Comparison of ENCODE assay signal across 8 cellular contexts in genomic region chr19:39411832-39412099, GRCh38. TPM values are rescaled to one million over a fixed set of nuclear protein-coding genes. Genes with fewer than 3 reads are reported as not detected.
A peak's percentile ranks its signal among the peaks of the same experiment; 100 is the strongest.
DNase-seq lines count a peak whose midpoint lies in the region; ATAC-seq and TF ChIP-seq lines count a peak whose summit lies in the region.

No MANE protein-coding gene starts in this region.

- H3K4me3 ChIP-seq in thymus (ENCODE audit: low read length), result peak overlapping the region; percentile 99

- peak overlapping the region; percentile 91 for H3K27ac Mint-ChIP-seq in HFFc6
- H3K27ac Mint-ChIP-seq in activated naive CD4-positive, alpha-beta T cell treated with anti-CD3 and anti-CD28 coated beads, Interleukin-2, amount 10 ng/mL, durations not matched to agents 7 days and 5 days, result peak overlapping the region; percentile 92

- no peaks in the 10 kb centered on the region for H3K27me3 ChIP-seq in thymus (ENCODE audit: control insufficient read depth, insufficient read depth)

- peaks cover 35% of the 10 kb centered on the region for H3K36me3 ChIP-seq in thymus (ENCODE audit: control insufficient read depth, insufficient read depth)

- peak overlapping the region; percentile 99 for H3K27ac ChIP-seq in thymus (ENCODE audit: low read depth)

- peak; percentile 6 for ATAC-seq in omental fat pad (ENCODE audit: low FRiP score)

- in situ Hi-C loops in SK-MEL-5 (cut with HindIII; ENCODE audit: low pct_unique_long_range_greater_than_20kb, low sequenced_read_pairs), result no loop called here

- under 1% methylated on average over 7 of the region's 7 CpGs for WGBS in thymus

- no peaks in the 10 kb centered on the region for H3K9me3 ChIP-seq in thymus (ENCODE audit: control insufficient read depth)

- DNase-seq in GF-D8 (lab: John Stamatoyannopoulos, UW) (peak; percentile 79), HFFc6 (peak; percentile 90), MV-4-11 (lab: John Stamatoyannopoulos, UW) (peak; percentile 96), SK-MEL-5 (ENCODE audit: low read depth, low spot score) (peak; percentile 91), germinal center (ENCODE audit: low spot score) (peak; percentile 75), omental fat pad (ENCODE audit: low spot score) (peak; percentile 88)
- peak; percentile 94 for DNase-seq in activated naive CD4-positive, alpha-beta T cell treated with anti-CD3 and anti-CD28 coated beads, Interleukin-2, amount 10 ng/mL, durations not matched to agents 7 days and 5 days

- TF ChIP-seq CTCF in HFFc6 (IDR thresholded peaks at IDR 0.05) (peak; percentile 94), omental fat pad (IDR thresholded peaks at IDR 0.05) (peak in 2 of 3 donors; percentile 39 to 92)

- peaks cover 23% of the 10 kb centered on the region for H3K9me3 Mint-ChIP-seq in HFFc6
- no peaks in the 10 kb centered on the region for H3K9me3 Mint-ChIP-seq in activated naive CD4-positive, alpha-beta T cell treated with anti-CD3 and anti-CD28 coated beads, Interleukin-2, amount 10 ng/mL, durations not matched to agents 7 days and 5 days

- peaks cover 28% of the 10 kb centered on the region for H3K36me3 Mint-ChIP-seq in HFFc6 (ENCODE audit: low read depth)
- H3K36me3 Mint-ChIP-seq in activated naive CD4-positive, alpha-beta T cell treated with anti-CD3 and anti-CD28 coated beads, Interleukin-2, amount 10 ng/mL, durations not matched to agents 7 days and 5 days, result peaks cover 48% of the 10 kb centered on the region

- peaks cover 57% of the 10 kb centered on the region for H3K27me3 Mint-ChIP-seq in HFFc6 (ENCODE audit: insufficient read depth)
- H3K27me3 Mint-ChIP-seq in activated naive CD4-positive, alpha-beta T cell treated with anti-CD3 and anti-CD28 coated beads, Interleukin-2, amount 10 ng/mL, durations not matched to agents 7 days and 5 days, result peaks cover 10% of the 10 kb centered on the region

- H3K4me3 Mint-ChIP-seq in HFFc6, result peak overlapping the region; percentile 92
- H3K4me3 Mint-ChIP-seq in activated naive CD4-positive, alpha-beta T cell treated with anti-CD3 and anti-CD28 coated beads, Interleukin-2, amount 10 ng/mL, durations not matched to agents 7 days and 5 days, result peak overlapping the region; percentile 90

- CTCF ChIA-PET in activated naive CD4-positive, alpha-beta T cell treated with anti-CD3 and anti-CD28 coated beads, Interleukin-2, amount 10 ng/mL, durations not matched to agents 7 days and 5 days (lab: Charles Lee), result interaction anchor here (0.7 to 2.3 kb wide), 12 partner anchors 10 to 287 kb away, joined by 3 to 96 read pairs (median 4); partner anchors contain the start of genes MED29, PAF1, RPS16 and SAMD4B

- peaks cover 22% of the 10 kb centered on the region for H3K4me1 ChIP-seq in thymus (ENCODE audit: control insufficient read depth, insufficient read depth, low read length)

- H3K4me1 Mint-ChIP-seq in HFFc6 (ENCODE audit: low read depth), result peaks cover 54% of the 10 kb centered on the region
- peaks cover 37% of the 10 kb centered on the region for H3K4me1 Mint-ChIP-seq in activated naive CD4-positive, alpha-beta T cell treated with anti-CD3 and anti-CD28 coated beads, Interleukin-2, amount 10 ng/mL, durations not matched to agents 7 days and 5 days

RNA-seq across cellular contexts. Expression of gene PLEKHG2, which starts 0.7 kb away (rescaled TPM):
- 10 to 100 TPM; 38.3 to 56.0 (median 45.7) TPM for total RNA-seq in HFFc6 (2021; fragmentation: NEBNext Ultra II Directional; extraction: Animal tissue kit (Norgen Biotek cat#: 25700))
- 22.3 and 27.2 TPM in 2 replicates for total RNA-seq in SK-MEL-5 (2014; rRNA removed; shearing (Covaris generic))
- polyA plus RNA-seq in SK-MEL-5 (2015; cell fraction: cytosol; rRNA removed), result 33.0 and 46.5 TPM in 2 replicates
- polyA plus RNA-seq in SK-MEL-5 (2015; cell fraction: nucleus; rRNA removed), result 211 and 212 TPM in 2 replicates
- total RNA-seq in omental fat pad, result 10 to 100 TPM; 16.5 to 35.3 (median 21.4) TPM
- polyA plus RNA-seq in thymus, result 30.8 TPM

RNA-seq across cellular contexts. Expression of gene ZFP36, which starts 5.1 kb away (rescaled TPM):
- 10 to 100 TPM; 30.9 to 81.6 (median 68.5) TPM for total RNA-seq in HFFc6 (2021; fragmentation: NEBNext Ultra II Directional; extraction: Animal tissue kit (Norgen Biotek cat#: 25700))
- 2.6 and 3.1 TPM in 2 replicates for total RNA-seq in SK-MEL-5 (2014; rRNA removed; shearing (Covaris generic))
- polyA plus RNA-seq in SK-MEL-5 (2015; cell fraction: cytosol; rRNA removed), result 16.5 and 22.2 TPM in 2 replicates
- 9.3 and 21.1 TPM in 2 replicates for polyA plus RNA-seq in SK-MEL-5 (2015; cell fraction: nucleus; rRNA removed)
- 100 to 1,000 TPM; 323 to 827 (median 509) TPM for total RNA-seq in omental fat pad
- 250 TPM for polyA plus RNA-seq in thymus

RNA-seq across cellular contexts. Expression of gene MED29, which starts 20.6 kb away (rescaled TPM):
- total RNA-seq in HFFc6 (2021; fragmentation: NEBNext Ultra II Directional; extraction: Animal tissue kit (Norgen Biotek cat#: 25700)), result 10 to 100 TPM; 38.2 to 48.5 (median 45.2) TPM
- 20.9 and 23.2 TPM in 2 replicates for total RNA-seq in SK-MEL-5 (2014; rRNA removed; shearing (Covaris generic))
- polyA plus RNA-seq in SK-MEL-5 (2015; cell fraction: cytosol; rRNA removed), result 34.9 and 42.6 TPM in 2 replicates
- 10.9 and 17.1 TPM in 2 replicates for polyA plus RNA-seq in SK-MEL-5 (2015; cell fraction: nucleus; rRNA removed)
- total RNA-seq in omental fat pad, result 10 to 100 TPM; 24.5 to 41.3 (median 32.5) TPM
- polyA plus RNA-seq in thymus, result 27.8 TPM

RNA-seq across cellular contexts. Expression of gene PAF1, which starts 20.9 kb away (rescaled TPM):
- total RNA-seq in HFFc6 (2021; fragmentation: NEBNext Ultra II Directional; extraction: Animal tissue kit (Norgen Biotek cat#: 25700)), result 10 to 100 TPM; 46.8 to 70.0 (median 60.6) TPM
- total RNA-seq in SK-MEL-5 (2014; rRNA removed; shearing (Covaris generic)), result 21.3 and 29.6 TPM in 2 replicates
- polyA plus RNA-seq in SK-MEL-5 (2015; cell fraction: cytosol; rRNA removed), result 30.8 and 38.8 TPM in 2 replicates
- 17.8 and 19.6 TPM in 2 replicates for polyA plus RNA-seq in SK-MEL-5 (2015; cell fraction: nucleus; rRNA removed)
- 10 to 100 TPM; 29.2 to 60.3 (median 53.3) TPM for total RNA-seq in omental fat pad
- 40.1 TPM for polyA plus RNA-seq in thymus

RNA-seq across cellular contexts. Expression of gene RPS16, which starts 24.0 kb away (rescaled TPM):
- total RNA-seq in HFFc6 (2021; fragmentation: NEBNext Ultra II Directional; extraction: Animal tissue kit (Norgen Biotek cat#: 25700)), result 1,000 to 10,000 TPM; 1,647 to 2,008 (median 1,885) TPM
- 66.0 and 110 TPM in 2 replicates for total RNA-seq in SK-MEL-5 (2014; rRNA removed; shearing (Covaris generic))
- polyA plus RNA-seq in SK-MEL-5 (2015; cell fraction: cytosol; rRNA removed), result 3,833 and 5,160 TPM in 2 replicates
- polyA plus RNA-seq in SK-MEL-5 (2015; cell fraction: nucleus; rRNA removed), result 789 and 970 TPM in 2 replicates
- 1,000 to 10,000 TPM; 1,153 to 1,681 (median 1,338) TPM for total RNA-seq in omental fat pad
- polyA plus RNA-seq in thymus, result 3,143 TPM

Comparison
In these comparisons a context has a peak if more than half of its experiments do, and no peak if none do; other contexts are left out.
1. Peak in every context shown above with its lines: DNase-seq, ATAC-seq, H3K4me3 ChIP-seq and H3K27ac ChIP-seq.